In the genomic region with DNA sequence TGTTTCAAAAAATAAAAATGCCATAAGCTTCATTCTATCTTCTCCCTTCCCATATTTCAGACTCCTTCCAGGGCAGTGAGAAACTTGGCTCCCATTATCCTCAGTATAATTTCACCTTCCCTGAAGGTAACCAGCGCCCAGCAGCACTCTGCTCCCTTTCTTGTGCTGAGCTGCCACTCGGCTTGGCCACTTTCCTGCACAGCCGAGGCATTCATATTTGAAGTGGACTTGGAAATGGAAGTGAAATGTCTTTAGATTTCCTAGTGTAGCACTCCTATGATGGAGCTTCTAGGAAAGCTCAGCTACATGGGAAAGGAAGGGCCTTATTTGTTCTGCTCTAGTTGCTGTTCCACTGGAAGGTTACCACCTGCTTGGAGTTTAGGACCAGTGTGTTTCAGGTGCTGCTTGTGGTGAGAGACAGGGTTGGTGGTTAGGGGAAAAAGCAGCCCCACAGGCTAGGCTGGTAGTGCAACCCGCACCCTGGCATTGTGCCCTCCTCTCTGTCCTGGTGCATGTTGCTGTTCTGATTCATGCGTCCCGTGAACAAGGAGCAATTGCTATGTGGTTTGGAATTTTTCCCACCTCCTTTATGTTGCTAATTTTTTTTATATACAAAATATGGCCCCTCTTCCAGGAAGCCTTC, we compare ENCODE assay signal across 9 cellular contexts. TPM values are rescaled to one million over a fixed set of nuclear protein-coding genes. Genes with fewer than 3 reads are reported as not detected.
A peak's percentile ranks its signal among the peaks of the same experiment; 100 is the strongest.
DNase-seq lines count a peak whose midpoint lies in the region; ATAC-seq and TF ChIP-seq lines count a peak whose summit lies in the region.
"Had no signal": no experiment of that assay in that cellular context is flagged by ENCODE, and none has a peak within 500 bp of the region (broad histone marks: within the 10 kb centered on the region; RNA-seq: fewer than 3 reads in every experiment).

No MANE protein-coding gene starts in this region.

- no peak for TF ChIP-seq POLR2A in gastroesophageal sphincter (IDR thresholded peaks at IDR 0.05)

- H3K4me1 ChIP-seq in CD4-positive, alpha-beta memory T cell (ENCODE audit: insufficient read depth, low read length): peaks cover 5% of the 10 kb centered on the region
- peaks cover 0 to 11% (median 0%) of the 10 kb centered on the region in 3 donors for H3K4me1 ChIP-seq in gastroesophageal sphincter
- peaks cover 0 to 26% of the 10 kb centered on the region in 2 donors for H3K4me1 ChIP-seq in right atrium auricular region

- CTCF ChIA-PET in CD4-positive, alpha-beta memory T cell (lab: Charles Lee; ENCODE audit: partially characterized antibody): interaction anchor here (1.1 to 9.3 kb wide), 4 partner anchors 12 to 199 kb away, joined by 4 to 210 read pairs (median 4); no protein-coding TSS in a partner anchor

- no peak for ATAC-seq in gastroesophageal sphincter

- DNase-seq in CD4-positive, alpha-beta memory T cell: no peak
- DNase-seq in LHCN-M2 (ENCODE audit: low read depth): peak; percentile 84
- DNase-seq in cerebellum (ENCODE audit: low spot score): peak; percentile 60
- DNase-seq in nephron progenitor cell: no peak
- DNase-seq in inferior parietal cortex (ENCODE audit: extremely low spot score): no peak
- DNase-seq in DMS114 treated with DMSO at 0.1 percent for 48 hours (lab: John Stamatoyannopoulos, UW; ENCODE audit: unreplicated experiment): no peak
- DNase-seq in right atrium auricular region (ENCODE audit: low spot score): no peak
- DNase-seq: activated CD4-positive, alpha-beta T cell treated with anti-CD3 and anti-CD28 coated beads for 4 hours had no signal

- intact Hi-C loops in CD4-positive, alpha-beta memory T cell (cut with micrococcal nuclease): no loop called here

- peaks cover 12% of the 10 kb centered on the region for H3K36me3 ChIP-seq in CD4-positive, alpha-beta memory T cell (ENCODE audit: insufficient read depth, low read length)
- H3K36me3 ChIP-seq in gastroesophageal sphincter (peaks cover 0 to 37% of the 10 kb centered on the region in 2 donors), right atrium auricular region (peaks cover 30% of the 10 kb centered on the region)

- peaks cover 29 to 32% of the 10 kb centered on the region in 2 donors for H3K36me3 Mint-ChIP-seq in CD4-positive, alpha-beta memory T cell
- peaks cover 47% of the 10 kb centered on the region for H3K36me3 Mint-ChIP-seq in nephron progenitor cell (ENCODE audit: low read depth)

- H3K4me3 ChIP-seq in CD4-positive, alpha-beta memory T cell (ENCODE audit: low read length in 2 of 2): no peak overlapping the region
- H3K4me3 ChIP-seq in gastroesophageal sphincter (no peak overlapping the region), right atrium auricular region (no peak overlapping the region)

- peak overlapping the region in 5 of 7 donors; percentile 7 to 59 (median 36) for H3K27ac Mint-ChIP-seq in CD4-positive, alpha-beta memory T cell
- peak overlapping the region; percentile 98 for H3K27ac Mint-ChIP-seq in nephron progenitor cell

- no peak overlapping the region for H3K4me3 Mint-ChIP-seq in CD4-positive, alpha-beta memory T cell
- no peak overlapping the region for H3K4me3 Mint-ChIP-seq in nephron progenitor cell

- no peaks in the 10 kb centered on the region for H3K27me3 ChIP-seq in CD4-positive, alpha-beta memory T cell (ENCODE audit: insufficient read depth, low read length)
- H3K27me3 ChIP-seq in gastroesophageal sphincter (no peaks in the 10 kb centered on the region), right atrium auricular region (no peaks in the 10 kb centered on the region)

- 57 to 58% methylated on average over 4 to 6 of the region's 6 CpGs for WGBS in gastroesophageal sphincter (ENCODE audit: low coverage in 1 of 2), 2 donors

- no peak overlapping the region for H3K27ac ChIP-seq in CD4-positive, alpha-beta memory T cell (ENCODE audit: low read depth, low read length)
- H3K27ac ChIP-seq in gastroesophageal sphincter (no peak overlapping the region), right atrium auricular region (no peak overlapping the region)

- H3K9me3 Mint-ChIP-seq in CD4-positive, alpha-beta memory T cell: peaks cover 0 to 2% (median 0%) of the 10 kb centered on the region in 8 donors
- no peaks in the 10 kb centered on the region for H3K9me3 Mint-ChIP-seq in nephron progenitor cell

- POLR2A ChIA-PET in CD4-positive, alpha-beta memory T cell (lab: Charles Lee; ENCODE audit: partially characterized antibody): no interaction called here

- no peaks in the 10 kb centered on the region for H3K27me3 Mint-ChIP-seq in CD4-positive, alpha-beta memory T cell
- no peaks in the 10 kb centered on the region for H3K27me3 Mint-ChIP-seq in nephron progenitor cell (ENCODE audit: low read depth, poor library complexity)

- TF ChIP-seq CTCF in nephron progenitor cell (IDR thresholded peaks at IDR 0.05): no peak
- no peak for TF ChIP-seq CTCF in gastroesophageal sphincter (IDR thresholded peaks at IDR 0.05)
- TF ChIP-seq CTCF in right atrium auricular region (IDR thresholded peaks at IDR 0.05): no peak

- H3K9me3 ChIP-seq in CD4-positive, alpha-beta memory T cell (ENCODE audit: control insufficient read depth in 1 of 2, low read length in 2 of 2): no peaks in the 10 kb centered on the region
- H3K9me3 ChIP-seq in gastroesophageal sphincter: no peaks in the 10 kb centered on the region
- no peaks in the 10 kb centered on the region for H3K9me3 ChIP-seq in right atrium auricular region

- no peak for TF ChIP-seq EP300 in gastroesophageal sphincter (IDR thresholded peaks at IDR 0.05)

- H3K4me1 Mint-ChIP-seq in CD4-positive, alpha-beta memory T cell: peaks cover 6 to 9% (median 7%) of the 10 kb centered on the region in 4 donors
- peaks cover 15% of the 10 kb centered on the region for H3K4me1 Mint-ChIP-seq in nephron progenitor cell

RNA-seq across cellular contexts. Expression of a gene that starts 53.8 kb away (rescaled TPM):
- 10 to 100 TPM; 49.5 to 54.2 TPM for total RNA-seq in CD4-positive, alpha-beta memory T cell
- 10 to 100 TPM in 1 of 2 donors, 1 to 10 TPM in 1; 8.1 to 12.0 TPM for polyA plus RNA-seq in CD4-positive, alpha-beta memory T cell
- total RNA-seq in LHCN-M2 (2014; rRNA removed): 120 and 122 TPM in 2 replicates
- 81.1 TPM for polyA plus RNA-seq in LHCN-M2 (2012)
- total RNA-seq in cerebellum: 81.3 TPM
- 10 to 100 TPM; 64.3 to 96.5 (median 80.7) TPM for total RNA-seq in gastroesophageal sphincter
- total RNA-seq in right atrium auricular region: 10 to 100 TPM; 58.3 to 85.6 TPM

Comparison
In these comparisons a context has a peak if more than half of its experiments do, and no peak if none do; other contexts are left out.
1. DNase-seq: peak in LHCN-M2 (single experiment) and cerebellum (single experiment); none in CD4-positive, alpha-beta memory T cell (0 of 5), nephron progenitor cell (single experiment), inferior parietal cortex (single experiment), DMS114 treated with DMSO at 0.1 percent for 48 hours (single experiment) and right atrium auricular region (single experiment).